19 cellular contexts compared by ENCODE assay signal in genomic region chr12:107818984-107819383, GRCh38. TPM values are rescaled to one million over a fixed set of nuclear protein-coding genes. Genes with fewer than 3 reads are reported as not detected.
DNase-seq lines count a peak whose midpoint lies in the region; ATAC-seq and TF ChIP-seq lines count a peak whose summit lies in the region.
"Had no signal": no experiment of that assay in that cellular context is flagged by ENCODE, and none has a peak within 500 bp of the region (broad histone marks: within the 10 kb centered on the region; RNA-seq: fewer than 3 reads in every experiment).

No MANE protein-coding gene starts in this region.

- H3K9me3 Mint-ChIP-seq in MCF 10A (ENCODE audit: unreplicated experiment), result peaks cover 10% of the 10 kb centered on the region

- H3K27me3 Mint-ChIP-seq in MCF 10A (ENCODE audit: insufficient read depth, unreplicated experiment), result no peaks in the 10 kb centered on the region

- POLR2A ChIA-PET in MCF 10A (lab: Yijun Ruan, JAX), result no interaction called here

- H3K4me1 ChIP-seq in breast epithelium, result no peaks in the 10 kb centered on the region
- H3K4me1 ChIP-seq: heart right ventricle, left ventricle myocardium inferior had no signal

- no TSS peak for BruUV-seq in MCF 10A (replicated peaks; lab: Mats Ljungman, UMichigan)

- no peak overlapping the region for H3K27ac ChIP-seq in breast epithelium
- H3K27ac ChIP-seq: 22Rv1, cardiac muscle cell, heart right ventricle, left ventricle myocardium inferior had no signal

- H3K36me3 Mint-ChIP-seq in MCF 10A (ENCODE audit: insufficient read depth, unreplicated experiment), result no peaks in the 10 kb centered on the region

- H3K9me3 ChIP-seq in breast epithelium, result peaks cover 8 to 23% of the 10 kb centered on the region in 2 donors

- no peaks in the 10 kb centered on the region for H3K27me3 ChIP-seq in breast epithelium
- H3K27me3 ChIP-seq: cardiac muscle cell had no signal

- no peak for ATAC-seq in HG03108 (IDR thresholded peaks at IDR 0.05; ENCODE audit: unreplicated experiment)
- no peak for ATAC-seq in GM18505 (IDR thresholded peaks at IDR 0.05; ENCODE audit: unreplicated experiment)
- ATAC-seq: heart right ventricle; sciatic nerve; stimulated activated naive CD8-positive, alpha-beta T cell treated with anti-CD3 and anti-CD28 coated beads, Interleukin-15, Interleukin-2, amounts not matched to agents 100 U/mL and 50 U/mL, for 24 hours had no signal

- H3K4me1 Mint-ChIP-seq in MCF 10A (ENCODE audit: insufficient read depth, unreplicated experiment), result no peaks in the 10 kb centered on the region
- H3K4me1 Mint-ChIP-seq: activated CD4-positive, alpha-beta memory T cell treated with anti-CD3 and anti-CD28 coated beads, Interleukin-2, amount 10 ng/mL, durations not matched to agents 7 days and 5 days; nephron had no signal

- no peak overlapping the region for H3K27ac Mint-ChIP-seq in MCF 10A (ENCODE audit: low read depth, unreplicated experiment)
- H3K27ac Mint-ChIP-seq: activated CD4-positive, alpha-beta memory T cell treated with anti-CD3 and anti-CD28 coated beads, Interleukin-2, amount 10 ng/mL, durations not matched to agents 7 days and 5 days; nephron had no signal

- H3K4me3 ChIP-seq in breast epithelium, result no peak overlapping the region
- H3K4me3 ChIP-seq: cardiac muscle cell, heart right ventricle, left ventricle myocardium inferior had no signal

- no peak for TF ChIP-seq POLR2A in breast epithelium (IDR thresholded peaks at IDR 0.05)
- TF ChIP-seq POLR2A in GM18505 (IDR thresholded peaks at IDR 0.05; ENCODE audit: borderline replicate concordance, extremely low read depth, insufficient read depth, insufficient read length), result no peak

- intact Hi-C loops in MCF 10A (cut with micrococcal nuclease) (no loop called here), breast epithelium (cut with DNase I; ENCODE audit: low total_unique reads) (no loop called here)

- CTCF ChIA-PET in MCF 10A (lab: Yijun Ruan, JAX), result interaction anchor here (0.6 kb wide), 2 partner anchors 96 to 170 kb away, joined by 3 to 5 read pairs; no protein-coding TSS in a partner anchor

- no peak overlapping the region for H3K4me3 Mint-ChIP-seq in MCF 10A (ENCODE audit: unreplicated experiment)
- H3K4me3 Mint-ChIP-seq: activated CD4-positive, alpha-beta memory T cell treated with anti-CD3 and anti-CD28 coated beads, Interleukin-2, amount 10 ng/mL, durations not matched to agents 7 days and 5 days; nephron had no signal

- TF ChIP-seq CTCF in MCF 10A (IDR thresholded peaks at IDR 0.05; ENCODE audit: unreplicated experiment), result no peak
- no peak for TF ChIP-seq CTCF in breast epithelium (IDR thresholded peaks at IDR 0.05)

- no peaks in the 10 kb centered on the region for H3K36me3 ChIP-seq in breast epithelium
- H3K36me3 ChIP-seq: cardiac muscle cell, heart right ventricle, left ventricle myocardium inferior had no signal

- peak; percentile 9 for DNase-seq in MCF 10A (ENCODE audit: unreplicated experiment)
- no peak for DNase-seq in breast epithelium (ENCODE audit: low spot score in 2 of 2)
- peak; percentile 2 for DNase-seq in amniotic stem cell (lab: John Stamatoyannopoulos, UW)
- DNase-seq in foreskin melanocyte, result peak; percentile 17
- no peak for DNase-seq in DMS53 treated with DMSO at 0.1 percent for 48 hours (lab: John Stamatoyannopoulos, UW; ENCODE audit: unreplicated experiment)
- no peak for DNase-seq in ureter (ENCODE audit: low spot score)
- DNase-seq: activated CD4-positive, alpha-beta memory T cell treated with anti-CD3 and anti-CD28 coated beads, Interleukin-2, amount 10 ng/mL, durations not matched to agents 7 days and 5 days; activated effector memory CD4-positive, alpha-beta T cell treated with Interleukin-2 at 50 U/mL for 16 hours; heart right ventricle; left ventricle myocardium inferior; NCI-H1048; stimulated activated naive CD8-positive, alpha-beta T cell treated with anti-CD3 and anti-CD28 coated beads, Interleukin-15, Interleukin-2, amounts not matched to agents 100 U/mL and 50 U/mL, for 24 hours had no signal

RNA-seq across cellular contexts. Expression of gene ASCL4, which starts 44.5 kb away (rescaled TPM):
- not detected in 2 replicates for total RNA-seq in MCF 10A (2022)
- total RNA-seq in breast epithelium, result under 1 TPM in 1 of 3 donors, not detected in 2; 0.16 TPM
- total RNA-seq in ureter, result not detected
- total RNA-seq: activated CD4-positive, alpha-beta memory T cell treated with anti-CD3 and anti-CD28 coated beads, Interleukin-2, amount 10 ng/mL, durations not matched to agents 7 days and 5 days; cardiac muscle cell; heart right ventricle; left ventricle myocardium inferior; sciatic nerve; SK-MEL-5 had no signal

RNA-seq across cellular contexts. Expression of gene PRDM4, which starts 58.0 kb away (rescaled TPM):
- 45.1 and 45.8 TPM in 2 replicates for total RNA-seq in MCF 10A (2022)
- total RNA-seq in breast epithelium, result 10 to 100 TPM; 29.4 to 32.6 (median 31.1) TPM
- total RNA-seq in ureter, result 34.6 TPM

Comparison
In these comparisons a context has a peak if more than half of its experiments do, and no peak if none do; other contexts are left out.
1. DNase-seq: peak in MCF 10A (single experiment), amniotic stem cell (single experiment) and foreskin melanocyte (single experiment); none in breast epithelium (0 of 2), DMS53 treated with DMSO at 0.1 percent for 48 hours (single experiment) and ureter (single experiment).